Comparison of ENCODE assay signal across 15 cellular contexts in the genomic region with DNA sequence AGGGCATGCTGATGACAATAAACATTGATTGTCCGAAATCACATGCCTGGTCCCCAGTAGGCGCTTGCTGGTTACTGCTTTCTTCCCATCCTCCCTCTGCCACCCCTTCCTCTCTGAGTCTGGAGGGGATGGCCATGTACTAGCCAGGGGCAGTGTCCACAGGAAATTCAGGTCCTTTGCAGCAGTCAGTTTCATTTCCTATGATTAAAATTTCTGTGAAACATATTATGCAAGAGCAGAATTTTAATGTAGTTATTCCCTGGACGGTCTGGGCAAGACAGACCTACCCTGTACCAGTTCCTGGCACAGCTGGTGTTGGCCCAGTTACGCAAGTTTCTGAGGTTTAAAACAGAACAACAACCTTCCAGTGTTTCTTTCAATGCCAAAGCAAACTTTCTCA. TPM values are rescaled to one million over a fixed set of nuclear protein-coding genes. Genes with fewer than 3 reads are reported as not detected.
A peak's percentile ranks its signal among the peaks of the same experiment; 100 is the strongest.
DNase-seq lines count a peak whose midpoint lies in the region; ATAC-seq and TF ChIP-seq lines count a peak whose summit lies in the region.
"Had no signal": no experiment of that assay in that cellular context is flagged by ENCODE, and none has a peak within 500 bp of the region (broad histone marks: within the 10 kb centered on the region; RNA-seq: fewer than 3 reads in every experiment).

No MANE protein-coding gene starts in this region.

- DNase-seq in MV-4-11 (lab: John Stamatoyannopoulos, UW) = peak; percentile 97
- DNase-seq in mammary epithelial cell = peak; percentile 86
- no peak for DNase-seq in dedifferentiated amniotic fluid mesenchymal stem cell (ENCODE audit: extremely low spot score)
- no peak for DNase-seq in GM03348 (ENCODE audit: low spot score)
- no peak for DNase-seq in HPDE6-E6E7 (ENCODE audit: extremely low spot score)
- DNase-seq: activated CD4-positive, CD25-positive, alpha-beta regulatory T cell treated with anti-CD3 and anti-CD28 coated beads, Interleukin-2, amount 50 U/mL, for 72 hours; CD4-positive, CD25-positive, alpha-beta regulatory T cell; effector memory CD4-positive, alpha-beta T cell; HCEC 1CT; NCI-H446 treated with DMSO at 0.1 percent for 48 hours; testis had no signal

- BruUV-seq in mammary epithelial cell (replicated peaks; lab: Mats Ljungman, UMichigan) = no TSS peak

- dilution Hi-C loops in mammary epithelial cell (cut with HindIII; ENCODE audit: low sequenced_read_pairs) = no loop called here

- 57% methylated on average over 4 of the region's 4 CpGs for WGBS in mammary epithelial cell (ENCODE audit: low coverage, missing lambda C conversion rate)

- H3K4me1 ChIP-seq in mammary epithelial cell (ENCODE audit: insufficient read depth, low read length) = peaks cover 33% of the 10 kb centered on the region
- H3K4me1 ChIP-seq in skeletal muscle satellite cell (ENCODE audit: control insufficient read depth, insufficient read depth, low read length) = peaks cover 37% of the 10 kb centered on the region
- H3K4me1 ChIP-seq: testis had no signal

- in situ Hi-C loops in mammary epithelial cell (cut with MboI; ENCODE audit: low sequenced_read_pairs in 2 of 2) = no loop called here

- no peak for ATAC-seq in GM18868 (IDR thresholded peaks at IDR 0.05; ENCODE audit: unreplicated experiment)
- ATAC-seq: SK-N-SH treated with all-trans-retinoic acid at 6 μM for 48 hours had no signal

- CTCF ChIA-PET in mammary epithelial cell (lab: Charles Lee; ENCODE audit: low non-redundant PET) = no interaction called here

- H3K27me3 ChIP-seq in mammary epithelial cell (ENCODE audit: insufficient read depth, low read length) = no peaks in the 10 kb centered on the region
- no peaks in the 10 kb centered on the region for H3K27me3 ChIP-seq in layer of hippocampus (ENCODE audit: control insufficient read depth, insufficient read depth, low read length)
- H3K27me3 ChIP-seq in skeletal muscle satellite cell (ENCODE audit: control insufficient read depth, insufficient read depth, low read length) = no peaks in the 10 kb centered on the region
- H3K27me3 ChIP-seq: testis had no signal

- H3K4me2 ChIP-seq in mammary epithelial cell (ENCODE audit: insufficient read depth, low read depth, low read length) = peak overlapping the region; percentile 51
- peak overlapping the region; percentile 11 for H3K4me2 ChIP-seq in skeletal muscle satellite cell (ENCODE audit: low read length)

- intact Hi-C loops in mammary epithelial cell (cut with micrococcal nuclease) = no loop called here

- no peak overlapping the region for H3K4me3 ChIP-seq in mammary epithelial cell (replicated peaks in 1 of 3; ENCODE audit: insufficient read depth in 1 of 3, low read depth in 2 of 3, low read length in 3 of 3)
- H3K4me3 ChIP-seq in skeletal muscle satellite cell (ENCODE audit: low read length) = no peak overlapping the region
- H3K4me3 ChIP-seq: testis had no signal

- H3K36me3 ChIP-seq in mammary epithelial cell (ENCODE audit: insufficient read depth, low read length) = no peaks in the 10 kb centered on the region
- H3K36me3 ChIP-seq in skeletal muscle satellite cell (ENCODE audit: insufficient read depth, low read length) = no peaks in the 10 kb centered on the region

- no peaks in the 10 kb centered on the region for H3K79me2 ChIP-seq in mammary epithelial cell (ENCODE audit: insufficient read depth, low read length)

- H3K27ac ChIP-seq in mammary epithelial cell (ENCODE audit: insufficient read depth, low read depth, low read length) = peak overlapping the region; percentile 42
- peak overlapping the region; percentile 55 for H3K27ac ChIP-seq in layer of hippocampus (ENCODE audit: low read depth, low read length)

- no peak for TF ChIP-seq CTCF in mammary epithelial cell (conservative IDR thresholded peaks at IDR 0.05 in 1 of 2, IDR thresholded peaks at IDR 0.05 in 1 of 2; ENCODE audit: extremely low read depth in 1 of 2, insufficient read depth in 1 of 2, low read depth in 1 of 2, low read length in 2 of 2)

- H3K9me3 ChIP-seq in mammary epithelial cell (replicated peaks; ENCODE audit: insufficient read depth, low read length) (no peaks in the 10 kb centered on the region), skeletal muscle satellite cell (replicated peaks; ENCODE audit: low read length) (no peaks in the 10 kb centered on the region)
- H3K9me3 ChIP-seq: testis had no signal

- H2AFZ ChIP-seq in mammary epithelial cell (ENCODE audit: low read depth, low read length) = no peak overlapping the region

- H3K9ac ChIP-seq in mammary epithelial cell (ENCODE audit: insufficient read depth, low read length) (no peak overlapping the region), skeletal muscle satellite cell (ENCODE audit: low read depth, low read length) (no peak overlapping the region)

- no peaks in the 10 kb centered on the region for H4K20me1 ChIP-seq in mammary epithelial cell (ENCODE audit: insufficient read depth, low read length)

RNA-seq across cellular contexts. Expression of gene TLR2, which starts 28.2 kb away (rescaled TPM):
- 10 to 100 TPM in 1 of 2 donors, 1 to 10 TPM in 1; 1.0 to 33.2 TPM for total RNA-seq in mammary epithelial cell
- 14.8 TPM for polyA plus RNA-seq in mammary epithelial cell
- polyA minus RNA-seq in mammary epithelial cell = 10.6 TPM
- total RNA-seq in skeletal muscle satellite cell (2012; rRNA removed) = 6.1 and 7.9 TPM in 2 replicates

Comparison
In these comparisons a context has a peak if more than half of its experiments do, and no peak if none do; other contexts are left out.
1. DNase-seq: peak in MV-4-11 (single experiment) and mammary epithelial cell (single experiment); none in dedifferentiated amniotic fluid mesenchymal stem cell (single experiment), GM03348 (single experiment) and HPDE6-E6E7 (single experiment).